Comparison of ENCODE assay signal across 9 cellular contexts in genomic region chr22:31286360-31287255, GRCh38. TPM values are rescaled to one million over a fixed set of nuclear protein-coding genes. Genes with fewer than 3 reads are reported as not detected.
DNase-seq lines count a peak whose midpoint lies in the region; ATAC-seq and TF ChIP-seq lines count a peak whose summit lies in the region.
"Had no signal": no experiment of that assay in that cellular context is flagged by ENCODE, and none has a peak within 500 bp of the region (broad histone marks: within the 10 kb centered on the region; RNA-seq: fewer than 3 reads in every experiment).

No MANE protein-coding gene starts in this region.

- TF ChIP-seq CTCF in DOHH2 (IDR thresholded peaks at IDR 0.05; ENCODE audit: low read depth, low read length, poor library complexity, severe bottlenecking), result no peak
- TF ChIP-seq CTCF in choroid plexus epithelial cell (conservative IDR thresholded peaks at IDR 0.05; ENCODE audit: low read depth, low read length), result no peak
- TF ChIP-seq CTCF in MCF 10A (IDR thresholded peaks at IDR 0.05; ENCODE audit: unreplicated experiment), result no peak

- H4K20me1 ChIP-seq in DOHH2 (ENCODE audit: control insufficient read depth, insufficient read depth, low read depth, low read length), result no peaks in the 10 kb centered on the region

- no TSS peak for BruUV-seq in MCF 10A (replicated peaks; lab: Mats Ljungman, UMichigan)

- H3K79me2 ChIP-seq in DOHH2 (ENCODE audit: control insufficient read depth, low read length), result peaks cover 36% of the 10 kb centered on the region

- no peaks in the 10 kb centered on the region for H3K9me3 ChIP-seq in DOHH2 (ENCODE audit: control insufficient read depth, insufficient read depth, low read length)
- H3K9me3 ChIP-seq in HAP-1, result no peaks in the 10 kb centered on the region; the same call in 1 of the 2 replicates

- H3K4me2 ChIP-seq in DOHH2 (ENCODE audit: low read length), result peak overlapping the region; percentile 49
- H3K4me2 ChIP-seq: PC-9 had no signal

- peak overlapping the region; percentile 26 for H3K4me3 ChIP-seq in DOHH2 (ENCODE audit: low read length)
- no peak overlapping the region for H3K4me3 ChIP-seq in choroid plexus epithelial cell (ENCODE audit: low read depth, low read length)
- H3K4me3 ChIP-seq in skin epidermis, result no peak overlapping the region
- H3K4me3 ChIP-seq in HAP-1, result no peak overlapping the region
- H3K4me3 ChIP-seq: PC-9 had no signal

- CTCF ChIA-PET in MCF 10A (lab: Yijun Ruan, JAX), result interaction anchor here (1.1 to 2.7 kb wide), 3 partner anchors 14 to 74 kb away, joined by 3 to 17 read pairs (median 4); partner anchors contain the start of gene LIMK2

- H3K4me1 Mint-ChIP-seq in MCF 10A (ENCODE audit: insufficient read depth, unreplicated experiment), result peaks cover under 1% of the 10 kb centered on the region

- H3K27me3 ChIP-seq in DOHH2 (ENCODE audit: control insufficient read depth, low read length), result no peaks in the 10 kb centered on the region
- H3K27me3 ChIP-seq in HAP-1 (ENCODE audit: low read depth), result no peaks in the 10 kb centered on the region

- POLR2A ChIA-PET in MCF 10A (lab: Yijun Ruan, JAX), result interaction anchor here (0.5 to 2.9 kb wide), 3 partner anchors 27 to 96 kb away, joined by 3 to 15 read pairs (median 4); no protein-coding TSS in a partner anchor

- H3K9me3 Mint-ChIP-seq in MCF 10A (ENCODE audit: unreplicated experiment), result no peaks in the 10 kb centered on the region

- intact Hi-C loops in sciatic nerve (cut with DNase I) (no loop called here), MCF 10A (cut with micrococcal nuclease) (no loop called here)

- peaks cover 22% of the 10 kb centered on the region for H3K36me3 Mint-ChIP-seq in MCF 10A (ENCODE audit: insufficient read depth, unreplicated experiment)

- no peak overlapping the region for H3K27ac Mint-ChIP-seq in MCF 10A (ENCODE audit: low read depth, unreplicated experiment)

- H3F3A ChIP-seq in DOHH2 (ENCODE audit: control insufficient read depth, insufficient read depth), result peaks cover 25% of the 10 kb centered on the region

- DNase-seq in activated CD4-positive, alpha-beta T cell treated with anti-CD3 and anti-CD28 coated beads for 1 hour, result peak; percentile 43
- DNase-seq in choroid plexus epithelial cell (ENCODE audit: low read depth), result peak; percentile 79
- DNase-seq in HAP-1 (ENCODE audit: low spot score in 2 of 2), result no peak
- no peak for DNase-seq in sciatic nerve (ENCODE audit: low spot score)
- no peak for DNase-seq in MCF 10A (ENCODE audit: unreplicated experiment)
- DNase-seq: PC-9 had no signal

- H3K27ac ChIP-seq in DOHH2 (ENCODE audit: low read depth, low read length) (peak overlapping the region; percentile 82), skin epidermis (peak overlapping the region in 14 of 21 experiments; percentile 10 to 99 (median 78))
- H3K27ac ChIP-seq: PC-9 had no signal

- no peaks in the 10 kb centered on the region for H3K27me3 Mint-ChIP-seq in MCF 10A (ENCODE audit: insufficient read depth, unreplicated experiment)

- no peak for ATAC-seq in sciatic nerve
- no peak for ATAC-seq in GM21786 (IDR thresholded peaks at IDR 0.05; ENCODE audit: unreplicated experiment)

- H3K36me3 ChIP-seq in DOHH2 (ENCODE audit: control insufficient read depth, low read length) (peaks cover 76% of the 10 kb centered on the region), HAP-1 (replicated peaks) (no peaks in the 10 kb centered on the region)

- no peaks in the 10 kb centered on the region for H3K9me2 ChIP-seq in DOHH2 (replicated peaks; ENCODE audit: control insufficient read depth, low read length)

- H3K4me3 Mint-ChIP-seq in MCF 10A (ENCODE audit: unreplicated experiment), result no peak overlapping the region

- peaks cover 57% of the 10 kb centered on the region for H3K4me1 ChIP-seq in DOHH2 (ENCODE audit: control insufficient read depth, low read length)
- H3K4me1 ChIP-seq in HAP-1, result peaks cover 12% of the 10 kb centered on the region

- in situ Hi-C loops in HAP-1 (cut with MboI; ENCODE audit: low sequenced_read_pairs), result loop anchor here (25.0 kb wide), 1 partner anchor 101 kb away; the partner anchor contains the start of gene DRG1

RNA-seq across cellular contexts. Expression of gene PIK3IP1, which starts 5.7 kb away (rescaled TPM):
- total RNA-seq in sciatic nerve (58.5 TPM), MCF 10A (2022) (0.25 and 0.93 TPM in 2 replicates)

RNA-seq across cellular contexts. Expression of gene PATZ1, which starts 59.5 kb away (rescaled TPM):
- total RNA-seq in sciatic nerve, result 20.3 TPM
- 16.0 and 19.2 TPM in 2 replicates for total RNA-seq in MCF 10A (2022)

Comparison
In these comparisons a context has a peak if more than half of its experiments do, and no peak if none do; other contexts are left out.
1. DNase-seq: peak in activated CD4-positive, alpha-beta T cell treated with anti-CD3 and anti-CD28 coated beads for 1 hour (single experiment) and choroid plexus epithelial cell (single experiment); none in HAP-1 (0 of 2), sciatic nerve (single experiment) and MCF 10A (single experiment).
2. RNA of gene PIK3IP1, which starts 5.7 kb away (total RNA-seq): 58.5 TPM in sciatic nerve (single experiment); 0.25 to 0.93 TPM in MCF 10A; every median in the first group is over 10 times any median in the second.